ENCODE assay signal across 19 cellular contexts in the genomic region with DNA sequence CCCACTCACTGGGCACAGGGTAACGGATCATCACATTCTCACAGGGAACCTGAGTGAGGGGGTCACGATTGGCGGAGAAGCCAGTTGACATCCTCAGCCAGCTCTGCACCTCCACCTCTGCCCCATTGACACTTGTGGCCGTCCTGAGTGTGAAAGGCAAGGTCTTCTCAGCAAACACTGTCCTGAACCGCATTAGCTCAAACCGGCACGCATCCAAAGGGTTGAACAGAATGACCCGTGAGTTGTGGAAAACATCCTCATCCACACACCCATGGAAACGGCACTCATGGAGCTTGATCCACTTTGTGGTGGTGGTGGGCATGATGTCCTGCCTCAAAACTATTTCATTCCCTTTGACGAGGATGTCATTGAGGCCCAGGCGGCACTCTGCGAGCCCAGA.
"Had no signal": no experiment of that assay in that cellular context is flagged by ENCODE, and none has a peak within 500 bp of the region (broad histone marks: within the 10 kb centered on the region; RNA-seq: fewer than 3 reads in every experiment).

No MANE protein-coding gene starts in this region.

- DNase-seq: effector CD8-positive, alpha-beta T cell; natural killer cell; stimulated activated CD4-positive, alpha-beta T cell treated with anti-CD3 and anti-CD28 coated beads, Interleukin-2, amount 100 ng/mL, for 24 hours; stimulated activated CD4-positive, alpha-beta T cell treated with anti-CD3 and anti-CD28 coated beads, Interleukin-4, amount 100 ng/mL, for 24 hours; stimulated activated naive CD4-positive, alpha-beta T cell treated with Interleukin-2 at 50 U/mL for 16 hours; stomach; thyroid gland; trophoblast cell had no signal

- H3K4me3 Mint-ChIP-seq: memory B cell; natural killer cell; stimulated activated effector memory CD8-positive, alpha-beta T cell treated with anti-CD3 and anti-CD28 coated beads, Interleukin-12 subunit alpha, Interleukin-12 subunit beta, amount 100 ng/mL, for 72 hours had no signal

- H3K36me3 Mint-ChIP-seq: memory B cell; natural killer cell; stimulated activated effector memory CD8-positive, alpha-beta T cell treated with anti-CD3 and anti-CD28 coated beads, Interleukin-12 subunit alpha, Interleukin-12 subunit beta, amount 100 ng/mL, for 72 hours had no signal

- H3K4me2 ChIP-seq: smooth muscle cell had no signal

- H3K9me3 ChIP-seq: esophagus muscularis mucosa, gastroesophageal sphincter, neutrophil, stomach, thyroid gland had no signal

- ATAC-seq: foreskin keratinocyte; gastroesophageal sphincter; natural killer cell; sciatic nerve; stimulated activated effector memory CD8-positive, alpha-beta T cell treated with anti-CD3 and anti-CD28 coated beads, Interleukin-12 subunit alpha, Interleukin-12 subunit beta, amount 100 ng/mL, for 72 hours had no signal

- H3K27ac ChIP-seq: esophagus muscularis mucosa, foreskin keratinocyte, gastroesophageal sphincter, neutrophil, parathyroid adenoma, stomach, thyroid gland had no signal

- H3K27me3 Mint-ChIP-seq: progenitor cell of endocrine pancreas had no signal

- H3K27ac Mint-ChIP-seq: memory B cell; natural killer cell; progenitor cell of endocrine pancreas; stimulated activated effector memory CD8-positive, alpha-beta T cell treated with anti-CD3 and anti-CD28 coated beads, Interleukin-12 subunit alpha, Interleukin-12 subunit beta, amount 100 ng/mL, for 72 hours had no signal

- H3K9me3 Mint-ChIP-seq: memory B cell; natural killer cell; stimulated activated effector memory CD8-positive, alpha-beta T cell treated with anti-CD3 and anti-CD28 coated beads, Interleukin-12 subunit alpha, Interleukin-12 subunit beta, amount 100 ng/mL, for 72 hours had no signal

- H3K4me3 ChIP-seq: esophagus muscularis mucosa, gastroesophageal sphincter, lung, smooth muscle cell, stomach, thyroid gland had no signal

- H3K9ac ChIP-seq: parathyroid adenoma had no signal

- H2AFZ ChIP-seq: parathyroid adenoma had no signal

- H3K36me3 ChIP-seq: esophagus muscularis mucosa, gastroesophageal sphincter, neutrophil had no signal

- H3K4me1 Mint-ChIP-seq: natural killer cell; stimulated activated effector memory CD8-positive, alpha-beta T cell treated with anti-CD3 and anti-CD28 coated beads, Interleukin-12 subunit alpha, Interleukin-12 subunit beta, amount 100 ng/mL, for 72 hours had no signal

- H3K4me1 ChIP-seq: esophagus muscularis mucosa, gastroesophageal sphincter, parathyroid adenoma, stomach had no signal

- H3K27me3 ChIP-seq: esophagus muscularis mucosa, foreskin keratinocyte, gastroesophageal sphincter, neutrophil, stomach, thyroid gland had no signal
